Comparison of ENCODE assay signal across 12 cellular contexts in genomic region chr12:126051611-126052107, GRCh38.
DNase-seq lines count a peak whose midpoint lies in the region; ATAC-seq and TF ChIP-seq lines count a peak whose summit lies in the region.
"Had no signal": no experiment of that assay in that cellular context is flagged by ENCODE, and none has a peak within 500 bp of the region (broad histone marks: within the 10 kb centered on the region; RNA-seq: fewer than 3 reads in every experiment).

No MANE protein-coding gene starts in this region.

- peak; percentile 32 for TF ChIP-seq CTCF in VCaP (conservative IDR thresholded peaks at IDR 0.05)

- H3K27ac ChIP-seq in VCaP, result no peak overlapping the region
- H3K27ac ChIP-seq: parathyroid adenoma had no signal

- intact Hi-C loops in activated naive CD4-positive, alpha-beta T cell treated with anti-CD3 and anti-CD28 coated beads for 36 hours (cut with micrococcal nuclease), result no loop called here

- no peaks in the 10 kb centered on the region for H3K9me3 Mint-ChIP-seq in activated naive CD4-positive, alpha-beta T cell treated with anti-CD3 and anti-CD28 coated beads for 36 hours

- no peaks in the 10 kb centered on the region for H3K4me1 Mint-ChIP-seq in activated naive CD4-positive, alpha-beta T cell treated with anti-CD3 and anti-CD28 coated beads for 36 hours (ENCODE audit: low read depth)

- H3K27me3 Mint-ChIP-seq in activated naive CD4-positive, alpha-beta T cell treated with anti-CD3 and anti-CD28 coated beads for 36 hours (ENCODE audit: low read depth), result no peaks in the 10 kb centered on the region
- H3K27me3 Mint-ChIP-seq: CD4-positive, alpha-beta T cell had no signal

- no peak for ATAC-seq in activated CD4-positive, CD25-positive, alpha-beta regulatory T cell treated with anti-CD3 and anti-CD28 coated beads, Interleukin-2, amount 50 U/mL, for 24 hours
- ATAC-seq in GM21737 (IDR thresholded peaks at IDR 0.05; ENCODE audit: unreplicated experiment), result no peak
- ATAC-seq: Right ventricle myocardium inferior had no signal

- in situ Hi-C loops in Caki2 (cut with HindIII; ENCODE audit: low pct_unique_long_range_greater_than_20kb, low sequenced_read_pairs), result no loop called here

- CTCF ChIA-PET in activated naive CD4-positive, alpha-beta T cell treated with anti-CD3 and anti-CD28 coated beads for 36 hours (lab: Charles Lee), result no interaction called here

- H3K4me3 Mint-ChIP-seq in activated naive CD4-positive, alpha-beta T cell treated with anti-CD3 and anti-CD28 coated beads for 36 hours, result no peak overlapping the region
- H3K4me3 Mint-ChIP-seq: CD4-positive, alpha-beta T cell had no signal

- no peaks in the 10 kb centered on the region for H3K36me3 Mint-ChIP-seq in activated naive CD4-positive, alpha-beta T cell treated with anti-CD3 and anti-CD28 coated beads for 36 hours (ENCODE audit: low read depth)

- DNase-seq in Caki2 (ENCODE audit: low read depth) (peak; percentile 98), NCI-H1105 (lab: John Stamatoyannopoulos, UW) (peak; percentile 69), kidney glomerular epithelial cell (lab: John Stamatoyannopoulos, UW) (peak; percentile 2), COR-L47 (lab: John Stamatoyannopoulos, UW) (no peak)
- no peak for DNase-seq in activated naive CD4-positive, alpha-beta T cell treated with anti-CD3 and anti-CD28 coated beads for 36 hours
- DNase-seq: CD4-positive, alpha-beta T cell; NCI-H187 had no signal

- H3K27ac Mint-ChIP-seq in activated naive CD4-positive, alpha-beta T cell treated with anti-CD3 and anti-CD28 coated beads for 36 hours, result no peak overlapping the region
- H3K27ac Mint-ChIP-seq: CD4-positive, alpha-beta T cell had no signal

Comparison
In these comparisons a context has a peak if more than half of its experiments do, and no peak if none do; other contexts are left out.
1. DNase-seq: peak in Caki2 (single experiment), NCI-H1105 (single experiment) and kidney glomerular epithelial cell (single experiment); none in COR-L47 (single experiment) and activated naive CD4-positive, alpha-beta T cell treated with anti-CD3 and anti-CD28 coated beads for 36 hours (single experiment).